Comparison of ENCODE assay signal across 34 cellular contexts in the genomic region with DNA sequence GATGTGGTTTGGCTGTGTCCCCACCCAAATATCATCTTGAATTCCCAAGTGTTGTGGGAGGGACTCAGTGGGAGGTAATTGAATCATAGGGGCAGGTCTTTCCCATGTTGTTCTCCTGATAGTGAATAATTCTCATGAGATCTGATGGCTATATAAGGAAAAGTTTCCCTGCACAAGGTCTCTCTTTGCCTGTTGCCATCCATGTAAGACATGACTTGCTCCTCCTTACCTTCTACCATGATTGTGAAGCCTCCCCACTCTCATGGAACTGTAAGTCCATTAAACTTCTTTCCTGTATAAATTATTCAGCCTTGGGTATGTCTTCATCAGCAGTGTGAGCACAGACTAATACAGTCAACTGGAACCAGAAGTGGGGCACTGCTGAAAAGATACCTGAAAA.
"Had no signal": no experiment of that assay in that cellular context is flagged by ENCODE, and none has a peak within 500 bp of the region (broad histone marks: within the 10 kb centered on the region; RNA-seq: fewer than 3 reads in every experiment).

No MANE protein-coding gene starts in this region.

- H3K9ac ChIP-seq: KMS-11 had no signal

- H3K4me3 ChIP-seq: MG63 had no signal

- DNase-seq: Karpas-422, Kasumi-1, MG63, MM.1S, MV-4-11, NCI-H1048, NCI-H1092, NCI-H1092 treated with DMSO at 0.1 percent for 48 hours, NCI-H1105, NCI-H1105 treated with DMSO at 0.1 percent for 48 hours, NCI-H1417, NCI-H1417 treated with DMSO at 0.1 percent for 48 hours, NCI-H1436, NCI-H1436 treated with DMSO at 0.1 percent for 48 hours, NCI-H146, NCI-H1694, NCI-H1694 treated with DMSO at 0.1 percent for 48 hours, NCI-H187, NCI-H187 treated with DMSO at 0.1 percent for 48 hours, NCI-H1930, NCI-H2029, NCI-H2029 treated with DMSO at 0.1 percent for 48 hours, NCI-H2081, NCI-H2081 treated with DMSO at 0.1 percent for 48 hours, NCI-H2107, NCI-H2171, NCI-H2171 treated with DMSO at 0.1 percent for 48 hours, NCI-H2227 treated with DMSO at 0.1 percent for 48 hours, NCI-H226, NCI-H345, NCI-H446, NCI-H446 treated with DMSO at 0.1 percent for 48 hours, NCI-H510A had no signal

- H3K36me3 ChIP-seq: MG63 had no signal

- H3K27me3 ChIP-seq: MG63 had no signal

- H3K9me3 ChIP-seq: MG63 had no signal

- H3K27ac ChIP-seq: KMS-11 had no signal

- H3K4me2 ChIP-seq: KMS-11 had no signal
